In the genomic region with DNA sequence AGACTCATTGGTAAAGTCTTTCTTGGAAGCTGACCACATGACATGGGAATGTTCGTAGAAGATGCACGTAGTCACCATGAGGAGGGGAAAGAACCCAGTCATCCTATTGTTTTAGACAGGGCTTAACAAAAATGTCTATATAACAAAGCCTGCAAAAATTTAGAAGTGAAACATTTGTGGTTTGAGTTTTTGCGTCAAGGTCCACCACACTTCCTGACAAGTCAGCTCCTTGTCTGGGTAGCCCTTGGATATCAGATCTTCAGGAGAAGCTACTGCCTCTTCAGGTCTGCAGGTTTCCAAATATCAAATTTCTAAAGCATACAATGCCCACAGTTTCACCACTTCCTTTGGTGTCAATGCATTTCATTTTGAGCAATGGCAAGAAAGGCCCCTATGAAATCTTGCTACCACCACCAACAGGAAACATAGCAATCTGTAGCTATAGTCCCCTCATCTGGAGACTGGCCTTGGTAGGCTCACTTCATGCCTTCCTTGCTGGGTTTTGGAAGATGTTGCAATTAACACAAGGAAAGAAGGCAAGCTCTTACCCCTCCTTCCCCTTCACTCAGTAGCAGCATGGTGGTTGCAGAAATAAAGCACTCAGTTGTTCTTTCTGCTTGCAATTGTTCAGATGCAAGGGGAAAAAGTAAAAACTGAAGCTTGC, we compare ENCODE assay signal across 9 cellular contexts.
DNase-seq lines count a peak whose midpoint lies in the region; ATAC-seq and TF ChIP-seq lines count a peak whose summit lies in the region.
"Had no signal": no experiment of that assay in that cellular context is flagged by ENCODE, and none has a peak within 500 bp of the region (broad histone marks: within the 10 kb centered on the region; RNA-seq: fewer than 3 reads in every experiment).

No MANE protein-coding gene starts in this region.

- ATAC-seq in HG02759 (IDR thresholded peaks at IDR 0.05; ENCODE audit: unreplicated experiment) (no peak), HG03520 (IDR thresholded peaks at IDR 0.05; ENCODE audit: unreplicated experiment) (no peak)

- H3K27me3 Mint-ChIP-seq in progenitor cell of endocrine pancreas = no peaks in the 10 kb centered on the region

- H3K4me3 ChIP-seq in SJSA1 = no peak overlapping the region

- H3K4me1 Mint-ChIP-seq in progenitor cell of endocrine pancreas (ENCODE audit: low read depth) = peaks cover 15% of the 10 kb centered on the region

- peak; percentile 8 for DNase-seq in stimulated activated CD4-positive, alpha-beta T cell treated with anti-CD3 and anti-CD28 coated beads, Interleukin-4, amount 100 ng/mL, for 24 hours
- DNase-seq in stimulated activated CD4-positive, alpha-beta T cell treated with anti-CD3 and anti-CD28 coated beads, Interleukin-4, amount 100 ng/mL, for 4 hours = no peak
- no peak for DNase-seq in SJSA1 (ENCODE audit: low read depth in 1 of 2, low spot score in 2 of 2)
- DNase-seq in fibroblast of peridontal ligament (ENCODE audit: extremely low read depth) = peak; percentile 92
- DNase-seq in progenitor cell of endocrine pancreas (ENCODE audit: low spot score, unreplicated experiment) = no peak
- no peak for DNase-seq in NCI-H146 (lab: John Stamatoyannopoulos, UW)
- DNase-seq: stimulated activated CD4-positive, alpha-beta T cell treated with anti-CD3 and anti-CD28 coated beads, Interleukin-12 subunit alpha, Interleukin-12 subunit beta, amount 100 ng/mL, for 4 hours had no signal

- no peaks in the 10 kb centered on the region for H3K36me3 ChIP-seq in SJSA1

- H3K36me3 Mint-ChIP-seq in progenitor cell of endocrine pancreas (ENCODE audit: insufficient read depth) = no peaks in the 10 kb centered on the region

- H3K9me3 Mint-ChIP-seq in progenitor cell of endocrine pancreas (ENCODE audit: low read depth) = no peaks in the 10 kb centered on the region

- H3K4me1 ChIP-seq in SJSA1 (replicated peaks) = peaks cover 41% of the 10 kb centered on the region

- no peak overlapping the region for H3K27ac Mint-ChIP-seq in progenitor cell of endocrine pancreas

- no peaks in the 10 kb centered on the region for H3K27me3 ChIP-seq in SJSA1 (replicated peaks)

- no peaks in the 10 kb centered on the region; the same call in 1 of the 2 replicates for H3K9me3 ChIP-seq in SJSA1 (replicated peaks)

- TF ChIP-seq CTCF in progenitor cell of endocrine pancreas (IDR thresholded peaks at IDR 0.05; ENCODE audit: unreplicated experiment) = no peak

- no peak overlapping the region for H3K4me3 Mint-ChIP-seq in progenitor cell of endocrine pancreas (ENCODE audit: low read depth)

- peak overlapping the region; percentile 91 for H3K27ac ChIP-seq in SJSA1

Comparison
In these comparisons a context has a peak if more than half of its experiments do, and no peak if none do; other contexts are left out.
1. DNase-seq: peak in stimulated activated CD4-positive, alpha-beta T cell treated with anti-CD3 and anti-CD28 coated beads, Interleukin-4, amount 100 ng/mL, for 24 hours (single experiment) and fibroblast of peridontal ligament (single experiment); none in stimulated activated CD4-positive, alpha-beta T cell treated with anti-CD3 and anti-CD28 coated beads, Interleukin-4, amount 100 ng/mL, for 4 hours (0 of 2), SJSA1 (0 of 2), progenitor cell of endocrine pancreas (single experiment) and NCI-H146 (single experiment).